ENCODE assay signal across 1 cellular context in the genomic region with DNA sequence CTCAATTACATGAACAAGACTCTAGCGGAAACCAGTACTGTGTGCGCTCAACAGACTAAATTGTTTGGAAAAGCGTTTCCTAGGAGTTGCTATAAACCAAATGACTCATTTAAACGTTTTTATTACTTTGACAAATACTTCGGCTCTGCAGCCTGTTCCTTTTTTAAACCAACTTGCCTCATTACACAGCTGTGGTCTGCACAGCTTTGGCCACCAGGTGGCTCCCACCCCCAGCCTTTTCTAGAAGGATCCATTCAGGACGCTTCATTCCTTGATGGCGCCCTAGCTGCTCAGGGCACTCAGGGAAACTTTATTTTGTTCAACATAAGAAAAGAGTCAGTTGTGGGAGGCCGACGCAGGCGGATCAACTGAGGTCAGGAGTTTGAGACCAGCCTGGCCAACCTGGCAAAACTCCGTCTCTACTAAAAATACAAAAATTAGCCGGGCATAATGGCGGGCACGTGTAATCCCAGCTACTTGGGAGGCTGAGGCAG.
TF ChIP-seq lines count a peak whose summit lies in the region.

No MANE protein-coding gene starts in this region.

TF ChIP-seq in K562, 482 proteins besides CTCF, POLR2A, EP300 and RAD21 (continued from another document and continues in another):
- TF ChIP-seq, protein P1, sequence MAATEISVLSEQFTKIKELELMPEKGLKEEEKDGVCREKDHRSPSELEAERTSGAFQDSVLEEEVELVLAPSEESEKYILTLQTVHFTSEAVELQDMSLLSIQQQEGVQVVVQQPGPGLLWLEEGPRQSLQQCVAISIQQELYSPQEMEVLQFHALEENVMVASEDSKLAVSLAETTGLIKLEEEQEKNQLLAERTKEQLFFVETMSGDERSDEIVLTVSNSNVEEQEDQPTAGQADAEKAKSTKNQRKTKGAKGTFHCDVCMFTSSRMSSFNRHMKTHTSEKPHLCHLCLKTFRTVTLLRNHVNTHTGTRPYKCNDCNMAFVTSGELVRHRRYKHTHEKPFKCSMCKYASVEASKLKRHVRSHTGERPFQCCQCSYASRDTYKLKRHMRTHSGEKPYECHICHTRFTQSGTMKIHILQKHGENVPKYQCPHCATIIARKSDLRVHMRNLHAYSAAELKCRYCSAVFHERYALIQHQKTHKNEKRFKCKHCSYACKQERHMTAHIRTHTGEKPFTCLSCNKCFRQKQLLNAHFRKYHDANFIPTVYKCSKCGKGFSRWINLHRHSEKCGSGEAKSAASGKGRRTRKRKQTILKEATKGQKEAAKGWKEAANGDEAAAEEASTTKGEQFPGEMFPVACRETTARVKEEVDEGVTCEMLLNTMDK (IDR thresholded peaks at IDR 0.05; ENCODE audit: borderline replicate concordance, insufficient read depth, low read depth, low read length, poor library complexity, severe bottlenecking), result peak; percentile 16
- TF ChIP-seq, protein P2, sequence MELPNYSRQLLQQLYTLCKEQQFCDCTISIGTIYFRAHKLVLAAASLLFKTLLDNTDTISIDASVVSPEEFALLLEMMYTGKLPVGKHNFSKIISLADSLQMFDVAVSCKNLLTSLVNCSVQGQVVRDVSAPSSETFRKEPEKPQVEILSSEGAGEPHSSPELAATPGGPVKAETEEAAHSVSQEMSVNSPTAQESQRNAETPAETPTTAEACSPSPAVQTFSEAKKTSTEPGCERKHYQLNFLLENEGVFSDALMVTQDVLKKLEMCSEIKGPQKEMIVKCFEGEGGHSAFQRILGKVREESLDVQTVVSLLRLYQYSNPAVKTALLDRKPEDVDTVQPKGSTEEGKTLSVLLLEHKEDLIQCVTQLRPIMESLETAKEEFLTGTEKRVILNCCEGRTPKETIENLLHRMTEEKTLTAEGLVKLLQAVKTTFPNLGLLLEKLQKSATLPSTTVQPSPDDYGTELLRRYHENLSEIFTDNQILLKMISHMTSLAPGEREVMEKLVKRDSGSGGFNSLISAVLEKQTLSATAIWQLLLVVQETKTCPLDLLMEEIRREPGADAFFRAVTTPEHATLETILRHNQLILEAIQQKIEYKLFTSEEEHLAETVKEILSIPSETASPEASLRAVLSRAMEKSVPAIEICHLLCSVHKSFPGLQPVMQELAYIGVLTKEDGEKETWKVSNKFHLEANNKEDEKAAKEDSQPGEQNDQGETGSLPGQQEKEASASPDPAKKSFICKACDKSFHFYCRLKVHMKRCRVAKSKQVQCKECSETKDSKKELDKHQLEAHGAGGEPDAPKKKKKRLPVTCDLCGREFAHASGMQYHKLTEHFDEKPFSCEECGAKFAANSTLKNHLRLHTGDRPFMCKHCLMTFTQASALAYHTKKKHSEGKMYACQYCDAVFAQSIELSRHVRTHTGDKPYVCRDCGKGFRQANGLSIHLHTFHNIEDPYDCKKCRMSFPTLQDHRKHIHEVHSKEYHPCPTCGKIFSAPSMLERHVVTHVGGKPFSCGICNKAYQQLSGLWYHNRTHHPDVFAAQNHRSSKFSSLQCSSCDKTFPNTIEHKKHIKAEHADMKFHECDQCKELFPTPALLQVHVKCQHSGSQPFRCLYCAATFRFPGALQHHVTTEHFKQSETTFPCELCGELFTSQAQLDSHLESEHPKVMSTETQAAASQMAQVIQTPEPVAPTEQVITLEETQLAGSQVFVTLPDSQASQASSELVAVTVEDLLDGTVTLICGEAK (IDR thresholded peaks at IDR 0.05), result 0 out of 2 replicates have a peak, but pooled peaks have one; percentile 32
- TF ChIP-seq, protein P2 (CRISPR knock-in tag; IDR thresholded peaks at IDR 0.05), result no peak
- TF ChIP-seq, protein P3, sequence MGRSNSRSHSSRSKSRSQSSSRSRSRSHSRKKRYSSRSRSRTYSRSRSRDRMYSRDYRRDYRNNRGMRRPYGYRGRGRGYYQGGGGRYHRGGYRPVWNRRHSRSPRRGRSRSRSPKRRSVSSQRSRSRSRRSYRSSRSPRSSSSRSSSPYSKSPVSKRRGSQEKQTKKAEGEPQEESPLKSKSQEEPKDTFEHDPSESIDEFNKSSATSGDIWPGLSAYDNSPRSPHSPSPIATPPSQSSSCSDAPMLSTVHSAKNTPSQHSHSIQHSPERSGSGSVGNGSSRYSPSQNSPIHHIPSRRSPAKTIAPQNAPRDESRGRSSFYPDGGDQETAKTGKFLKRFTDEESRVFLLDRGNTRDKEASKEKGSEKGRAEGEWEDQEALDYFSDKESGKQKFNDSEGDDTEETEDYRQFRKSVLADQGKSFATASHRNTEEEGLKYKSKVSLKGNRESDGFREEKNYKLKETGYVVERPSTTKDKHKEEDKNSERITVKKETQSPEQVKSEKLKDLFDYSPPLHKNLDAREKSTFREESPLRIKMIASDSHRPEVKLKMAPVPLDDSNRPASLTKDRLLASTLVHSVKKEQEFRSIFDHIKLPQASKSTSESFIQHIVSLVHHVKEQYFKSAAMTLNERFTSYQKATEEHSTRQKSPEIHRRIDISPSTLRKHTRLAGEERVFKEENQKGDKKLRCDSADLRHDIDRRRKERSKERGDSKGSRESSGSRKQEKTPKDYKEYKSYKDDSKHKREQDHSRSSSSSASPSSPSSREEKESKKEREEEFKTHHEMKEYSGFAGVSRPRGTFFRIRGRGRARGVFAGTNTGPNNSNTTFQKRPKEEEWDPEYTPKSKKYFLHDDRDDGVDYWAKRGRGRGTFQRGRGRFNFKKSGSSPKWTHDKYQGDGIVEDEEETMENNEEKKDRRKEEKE (IDR thresholded peaks at IDR 0.05; ENCODE audit: borderline replicate concordance in 1 of 2, control insufficient read depth in 1 of 2, low read depth in 2 of 2, low read length in 1 of 2), result no peak
- TF ChIP-seq, protein P4, sequence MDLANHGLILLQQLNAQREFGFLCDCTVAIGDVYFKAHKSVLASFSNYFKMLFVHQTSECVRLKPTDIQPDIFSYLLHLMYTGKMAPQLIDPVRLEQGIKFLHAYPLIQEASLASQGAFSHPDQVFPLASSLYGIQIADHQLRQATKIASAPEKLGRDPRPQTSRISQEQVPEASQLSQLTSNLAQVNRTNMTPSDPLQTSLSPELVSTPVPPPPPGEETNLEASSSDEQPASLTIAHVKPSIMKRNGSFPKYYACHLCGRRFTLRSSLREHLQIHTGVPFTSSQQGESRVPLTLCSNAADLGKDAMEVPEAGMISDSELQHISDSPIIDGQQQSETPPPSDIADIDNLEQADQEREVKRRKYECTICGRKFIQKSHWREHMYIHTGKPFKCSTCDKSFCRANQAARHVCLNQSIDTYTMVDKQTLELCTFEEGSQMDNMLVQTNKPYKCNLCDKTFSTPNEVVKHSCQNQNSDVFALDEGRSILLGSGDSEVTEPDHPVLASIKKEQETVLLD (IDR thresholded peaks at IDR 0.05), result no peak
- no peak for TF ChIP-seq ZNF143 (CRISPR knock-in tag; IDR thresholded peaks at IDR 0.05)
- TF ChIP-seq MYNN (IDR thresholded peaks at IDR 0.05), result no peak
- TF ChIP-seq MYNN (CRISPR knock-in tag; IDR thresholded peaks at IDR 0.05), result no peak
- no peak for TF ChIP-seq MED1 (CRISPR knock-in tag; IDR thresholded peaks at IDR 0.05; ENCODE audit: borderline replicate concordance)
- no peak for TF ChIP-seq FOXJ3 (CRISPR knock-in tag; IDR thresholded peaks at IDR 0.05)
- TF ChIP-seq, protein P5, sequence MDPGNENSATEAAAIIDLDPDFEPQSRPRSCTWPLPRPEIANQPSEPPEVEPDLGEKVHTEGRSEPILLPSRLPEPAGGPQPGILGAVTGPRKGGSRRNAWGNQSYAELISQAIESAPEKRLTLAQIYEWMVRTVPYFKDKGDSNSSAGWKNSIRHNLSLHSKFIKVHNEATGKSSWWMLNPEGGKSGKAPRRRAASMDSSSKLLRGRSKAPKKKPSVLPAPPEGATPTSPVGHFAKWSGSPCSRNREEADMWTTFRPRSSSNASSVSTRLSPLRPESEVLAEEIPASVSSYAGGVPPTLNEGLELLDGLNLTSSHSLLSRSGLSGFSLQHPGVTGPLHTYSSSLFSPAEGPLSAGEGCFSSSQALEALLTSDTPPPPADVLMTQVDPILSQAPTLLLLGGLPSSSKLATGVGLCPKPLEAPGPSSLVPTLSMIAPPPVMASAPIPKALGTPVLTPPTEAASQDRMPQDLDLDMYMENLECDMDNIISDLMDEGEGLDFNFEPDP (CRISPR knock-in tag; IDR thresholded peaks at IDR 0.05), result no peak
- no peak for TF ChIP-seq EP400 (IDR thresholded peaks at IDR 0.05)
- TF ChIP-seq, protein P6, sequence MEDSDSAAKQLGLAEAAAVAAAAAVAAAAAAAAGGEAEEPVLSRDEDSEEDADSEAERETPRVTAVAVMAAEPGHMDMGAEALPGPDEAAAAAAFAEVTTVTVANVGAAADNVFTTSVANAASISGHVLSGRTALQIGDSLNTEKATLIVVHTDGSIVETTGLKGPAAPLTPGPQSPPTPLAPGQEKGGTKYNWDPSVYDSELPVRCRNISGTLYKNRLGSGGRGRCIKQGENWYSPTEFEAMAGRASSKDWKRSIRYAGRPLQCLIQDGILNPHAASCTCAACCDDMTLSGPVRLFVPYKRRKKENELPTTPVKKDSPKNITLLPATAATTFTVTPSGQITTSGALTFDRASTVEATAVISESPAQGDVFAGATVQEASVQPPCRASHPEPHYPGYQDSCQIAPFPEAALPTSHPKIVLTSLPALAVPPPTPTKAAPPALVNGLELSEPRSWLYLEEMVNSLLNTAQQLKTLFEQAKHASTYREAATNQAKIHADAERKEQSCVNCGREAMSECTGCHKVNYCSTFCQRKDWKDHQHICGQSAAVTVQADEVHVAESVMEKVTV (CRISPR knock-in tag; IDR thresholded peaks at IDR 0.05), result peak; percentile 59
- TF ChIP-seq CC2D1A (IDR thresholded peaks at IDR 0.05), result 0 out of 2 replicates have a peak, but pooled peaks have one; percentile 24
- TF ChIP-seq, protein P7, sequence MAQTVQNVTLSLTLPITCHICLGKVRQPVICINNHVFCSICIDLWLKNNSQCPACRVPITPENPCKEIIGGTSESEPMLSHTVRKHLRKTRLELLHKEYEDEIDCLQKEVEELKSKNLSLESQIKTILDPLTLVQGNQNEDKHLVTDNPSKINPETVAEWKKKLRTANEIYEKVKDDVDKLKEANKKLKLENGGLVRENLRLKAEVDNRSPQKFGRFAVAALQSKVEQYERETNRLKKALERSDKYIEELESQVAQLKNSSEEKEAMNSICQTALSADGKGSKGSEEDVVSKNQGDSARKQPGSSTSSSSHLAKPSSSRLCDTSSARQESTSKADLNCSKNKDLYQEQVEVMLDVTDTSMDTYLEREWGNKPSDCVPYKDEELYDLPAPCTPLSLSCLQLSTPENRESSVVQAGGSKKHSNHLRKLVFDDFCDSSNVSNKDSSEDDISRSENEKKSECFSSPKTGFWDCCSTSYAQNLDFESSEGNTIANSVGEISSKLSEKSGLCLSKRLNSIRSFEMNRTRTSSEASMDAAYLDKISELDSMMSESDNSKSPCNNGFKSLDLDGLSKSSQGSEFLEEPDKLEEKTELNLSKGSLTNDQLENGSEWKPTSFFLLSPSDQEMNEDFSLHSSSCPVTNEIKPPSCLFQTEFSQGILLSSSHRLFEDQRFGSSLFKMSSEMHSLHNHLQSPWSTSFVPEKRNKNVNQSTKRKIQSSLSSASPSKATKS (CRISPR knock-in tag; IDR thresholded peaks at IDR 0.05), result no peak
- TF ChIP-seq ARID2 (IDR thresholded peaks at IDR 0.05), result 0 out of 2 replicates have a peak, but pooled peaks have one; percentile 49
- no peak for TF ChIP-seq TAF7 (tag; IDR thresholded peaks at IDR 0.05)
- TF ChIP-seq, protein P8, sequence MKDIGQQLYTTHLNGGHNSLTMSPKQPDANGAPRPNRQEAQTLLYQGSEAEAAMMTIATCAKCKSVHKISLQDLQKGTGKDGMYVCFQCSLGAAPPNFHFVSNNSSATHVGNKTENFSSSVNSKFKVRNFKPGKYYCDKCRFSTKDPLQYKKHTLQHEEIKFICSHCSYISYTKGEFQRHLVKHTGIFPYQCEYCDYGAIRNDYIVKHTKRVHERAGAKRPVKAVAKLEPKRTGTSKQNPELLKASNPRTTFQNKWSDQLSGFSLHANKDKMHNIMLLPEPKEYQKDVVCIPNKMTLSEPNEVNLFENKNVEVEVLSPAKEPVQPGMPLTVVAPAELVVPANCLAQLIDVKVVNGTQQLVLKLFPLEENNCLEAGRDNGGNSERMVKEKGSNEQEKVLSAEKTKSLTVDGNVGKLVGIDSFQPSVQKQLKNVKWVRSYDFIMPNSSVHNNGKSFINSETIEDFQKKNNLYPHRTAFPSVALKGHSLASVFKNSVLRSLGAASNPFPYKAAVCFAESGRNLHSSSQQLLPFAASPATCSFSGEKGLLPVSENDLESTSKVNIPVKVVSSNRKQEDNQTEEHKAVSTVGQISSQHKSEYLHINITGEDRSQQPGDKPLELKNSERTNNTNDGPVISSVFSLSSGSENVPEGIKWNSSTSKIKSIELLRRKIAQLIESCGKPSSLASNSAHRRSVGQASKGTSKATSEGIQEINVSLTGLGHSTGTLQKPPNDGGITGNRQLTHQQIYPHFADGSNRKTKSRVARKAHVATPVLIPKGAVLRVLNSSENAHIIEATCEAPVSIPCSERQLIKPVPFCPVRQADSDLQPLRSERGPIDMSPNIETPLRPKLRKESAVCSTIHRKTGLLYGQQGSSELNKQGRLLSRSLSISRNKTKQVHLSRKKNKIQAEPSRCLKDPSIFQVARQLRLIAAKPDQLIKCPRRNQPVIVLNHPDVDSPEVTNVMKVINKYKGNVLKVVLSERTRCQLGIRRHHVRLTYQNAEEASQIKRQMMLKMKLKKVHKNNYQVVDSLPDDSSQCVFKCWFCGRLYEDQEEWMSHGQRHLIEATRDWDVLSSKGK (CRISPR knock-in tag; IDR thresholded peaks at IDR 0.05), result no peak
- TF ChIP-seq, protein P9, sequence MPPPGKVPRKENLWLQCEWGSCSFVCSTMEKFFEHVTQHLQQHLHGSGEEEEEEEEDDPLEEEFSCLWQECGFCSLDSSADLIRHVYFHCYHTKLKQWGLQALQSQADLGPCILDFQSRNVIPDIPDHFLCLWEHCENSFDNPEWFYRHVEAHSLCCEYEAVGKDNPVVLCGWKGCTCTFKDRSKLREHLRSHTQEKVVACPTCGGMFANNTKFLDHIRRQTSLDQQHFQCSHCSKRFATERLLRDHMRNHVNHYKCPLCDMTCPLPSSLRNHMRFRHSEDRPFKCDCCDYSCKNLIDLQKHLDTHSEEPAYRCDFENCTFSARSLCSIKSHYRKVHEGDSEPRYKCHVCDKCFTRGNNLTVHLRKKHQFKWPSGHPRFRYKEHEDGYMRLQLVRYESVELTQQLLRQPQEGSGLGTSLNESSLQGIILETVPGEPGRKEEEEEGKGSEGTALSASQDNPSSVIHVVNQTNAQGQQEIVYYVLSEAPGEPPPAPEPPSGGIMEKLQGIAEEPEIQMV (tag; conservative IDR thresholded peaks at IDR 0.05; ENCODE audit: low read depth), result no peak
- 0 out of 2 replicates have a peak, but pooled peaks have one; percentile 19 for TF ChIP-seq FOSL1 (tag; conservative IDR thresholded peaks at IDR 0.05)
